In the genomic region with DNA sequence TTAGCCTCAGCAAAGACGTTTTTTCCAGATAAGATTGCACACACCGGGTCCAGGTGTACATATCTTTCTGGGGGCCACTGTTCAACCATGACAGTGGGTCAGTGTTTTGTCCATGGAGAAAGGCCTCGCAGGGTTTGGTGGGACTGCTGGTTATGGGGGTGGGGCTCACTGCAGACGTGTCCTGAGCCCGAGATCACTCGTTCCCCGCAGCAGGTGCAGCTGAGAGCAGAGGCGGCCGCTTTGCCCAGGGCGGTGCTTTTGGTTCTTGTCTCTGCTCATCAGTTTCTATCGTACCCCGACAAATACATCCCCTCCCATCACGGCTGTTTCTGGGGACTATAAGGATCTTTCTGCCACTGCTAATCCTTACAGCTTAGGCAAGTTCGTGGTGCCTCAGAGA, we compare ENCODE assay signal across 31 cellular contexts.
"Had no signal": no experiment of that assay in that cellular context is flagged by ENCODE, and none has a peak within 500 bp of the region (broad histone marks: within the 10 kb centered on the region; RNA-seq: fewer than 3 reads in every experiment).

No MANE protein-coding gene starts in this region.

- DNase-seq: activated B cell treated with CpG ODN at 0.5 μM for 24 hours; activated CD4-positive, alpha-beta T cell treated with anti-CD3 and anti-CD28 coated beads for 48 hours; activated CD4-positive, alpha-beta T cell treated with anti-CD3 and anti-CD28 coated beads, Interleukin-2, amount 50 U/mL, for 1 hour; activated CD4-positive, alpha-beta T cell treated with anti-CD3 and anti-CD28 coated beads, Interleukin-2, amount 50 U/mL, for 48 hours; activated CD8-positive, alpha-beta memory T cell treated with anti-CD3 and anti-CD28 coated beads for 24 hours; activated CD8-positive, alpha-beta memory T cell treated with anti-CD3 and anti-CD28 coated beads, Interleukin-2, amount 50 U/mL, for 4 hours; activated CD8-positive, alpha-beta T cell treated with anti-CD3 and anti-CD28 coated beads for 36 hours; activated effector memory CD4-positive, alpha-beta T cell treated with anti-CD3 and anti-CD28 coated beads, Interleukin-2, amount 50 U/mL, for 16 hours; activated naive CD4-positive, alpha-beta T cell treated with anti-CD3 and anti-CD28 coated beads for 36 hours; activated naive CD8-positive, alpha-beta T cell treated with anti-CD3 and anti-CD28 coated beads for 36 hours; activated naive CD8-positive, alpha-beta T cell treated with anti-CD3 and anti-CD28 coated beads, Interleukin-2, amount 50 U/mL, for 24 hours; activated T-cell treated with anti-CD3 and anti-CD28 coated beads, Interleukin-2, amount 50 U/mL, for 1 hour; activated T-cell treated with anti-CD3 and anti-CD28 coated beads, Interleukin-2, amount 50 U/mL, for 48 hours; adrenal gland; amygdala; aorta; body of pancreas; caudate nucleus; colonic mucosa; effector CD8-positive, alpha-beta T cell; esophagus squamous epithelium; foreskin melanocyte; T-helper 1 cell; T-helper 17 cell; T1000; WERI-Rb-1 had no signal

- H3K36me3 ChIP-seq: adrenal gland, colonic mucosa, esophagus squamous epithelium, gastroesophageal sphincter, WERI-Rb-1 had no signal

- H3K9me3 ChIP-seq: adrenal gland, body of pancreas, colonic mucosa had no signal

- H3K27ac ChIP-seq: adrenal gland, body of pancreas, colonic mucosa, epithelial cell of prostate, esophagus squamous epithelium, gastroesophageal sphincter, WERI-Rb-1 had no signal

- H3K4me3 ChIP-seq: adrenal gland, body of pancreas, colonic mucosa, esophagus squamous epithelium, gastroesophageal sphincter had no signal

- FAIRE-seq: endometrium, endothelial cell of umbilical vein had no signal

- H3K4me1 ChIP-seq: adrenal gland, body of pancreas, colonic mucosa, esophagus squamous epithelium, gastroesophageal sphincter had no signal

- H3K27me3 ChIP-seq: adrenal gland, body of pancreas, colonic mucosa had no signal

- ATAC-seq: activated CD4-positive, CD25-positive, alpha-beta regulatory T cell treated with anti-CD3 and anti-CD28 coated beads, Interleukin-2, amount 50 U/mL, for 24 hours; activated CD8-positive, alpha-beta T cell treated with anti-CD3 and anti-CD28 coated beads for 36 hours; activated naive CD8-positive, alpha-beta T cell treated with anti-CD3 and anti-CD28 coated beads, Interleukin-2, amount 50 U/mL, for 24 hours; body of pancreas; gastroesophageal sphincter; T-helper 17 cell had no signal
